2 cellular contexts compared by ENCODE assay signal in genomic region chr1:35691571-35692220, GRCh38.
TF ChIP-seq lines count a peak whose summit lies in the region.

No MANE protein-coding gene starts in this region.

TF ChIP-seq in HEK293, 187 proteins besides CTCF, POLR2A, EP300 and RAD21 (continued from another document and continues in another):
- TF ChIP-seq ZNF362 (tag by site-specific recombination; IDR thresholded peaks at IDR 0.05) (no peak), OSR2 (tag by site-specific recombination; IDR thresholded peaks at IDR 0.05) (no peak), ZNF211 (tag by site-specific recombination; IDR thresholded peaks at IDR 0.05; ENCODE audit: low read depth) (no peak), ZNF133 (tag by site-specific recombination; IDR thresholded peaks at IDR 0.05) (no peak), ZXDB (tag by site-specific recombination; IDR thresholded peaks at IDR 0.05) (peak; percentile 50; the same call in 1 of the 2 replicates), ZNF354C (tag by site-specific recombination; IDR thresholded peaks at IDR 0.05; ENCODE audit: borderline replicate concordance, low read depth) (no peak), ZNF112 (tag by site-specific recombination; IDR thresholded peaks at IDR 0.05) (no peak), ZNF549 (tag by site-specific recombination; IDR thresholded peaks at IDR 0.05) (no peak), ZNF404 (tag by site-specific recombination; IDR thresholded peaks at IDR 0.05) (peak; percentile 76; the same call in 1 of the 2 replicates), ZNF174 (tag by site-specific recombination; IDR thresholded peaks at IDR 0.05) (no peak), ZNF398 (tag by site-specific recombination; IDR thresholded peaks at IDR 0.05) (no peak), ZNF558 (tag by site-specific recombination; IDR thresholded peaks at IDR 0.05) (peak; percentile 79), PRDM4 (tag by site-specific recombination; IDR thresholded peaks at IDR 0.05) (no peak), ZNF19 (tag by site-specific recombination; IDR thresholded peaks at IDR 0.05; ENCODE audit: low read depth) (no peak), ZNF660 (tag by site-specific recombination; IDR thresholded peaks at IDR 0.05) (no peak), PATZ1 (tag by site-specific recombination; IDR thresholded peaks at IDR 0.05) (no peak), ZBTB1 (tag by site-specific recombination; IDR thresholded peaks at IDR 0.05) (no peak; the same call in 1 of the 2 replicates), ZSCAN5A (tag by site-specific recombination; IDR thresholded peaks at IDR 0.05) (no peak), ZNF24 (tag by site-specific recombination; IDR thresholded peaks at IDR 0.05) (no peak)

TF ChIP-seq in SK-N-SH, 30 proteins besides CTCF, POLR2A, EP300 and RAD21 (continued from another document):
- TF ChIP-seq REST (IDR thresholded peaks at IDR 0.05; ENCODE audit: low read depth, low read length) = no peak
- no peak for TF ChIP-seq USF1 (IDR thresholded peaks at IDR 0.05; ENCODE audit: borderline replicate concordance, low read depth)
- TF ChIP-seq USF2 (IDR thresholded peaks at IDR 0.05; ENCODE audit: borderline replicate concordance, low read depth, low read length) = no peak
- no peak for TF ChIP-seq TAF1 (IDR thresholded peaks at IDR 0.05; ENCODE audit: borderline replicate concordance, low read depth, low read length)
- no peak for TF ChIP-seq PBX3 (IDR thresholded peaks at IDR 0.05)
- no peak for TF ChIP-seq MAX (IDR thresholded peaks at IDR 0.05; ENCODE audit: low read depth)
- TF ChIP-seq RCOR1 (IDR thresholded peaks at IDR 0.05; ENCODE audit: low read length) = no peak
- no peak for TF ChIP-seq NRF1 (IDR thresholded peaks at IDR 0.05; ENCODE audit: low read depth, low read length)
- TF ChIP-seq FOXJ3 (CRISPR knock-in tag; IDR thresholded peaks at IDR 0.05) = no peak
- no peak for TF ChIP-seq GABPA (IDR thresholded peaks at IDR 0.05; ENCODE audit: low read depth)
